ENCODE assay signal across 8 cellular contexts in the genomic region with DNA sequence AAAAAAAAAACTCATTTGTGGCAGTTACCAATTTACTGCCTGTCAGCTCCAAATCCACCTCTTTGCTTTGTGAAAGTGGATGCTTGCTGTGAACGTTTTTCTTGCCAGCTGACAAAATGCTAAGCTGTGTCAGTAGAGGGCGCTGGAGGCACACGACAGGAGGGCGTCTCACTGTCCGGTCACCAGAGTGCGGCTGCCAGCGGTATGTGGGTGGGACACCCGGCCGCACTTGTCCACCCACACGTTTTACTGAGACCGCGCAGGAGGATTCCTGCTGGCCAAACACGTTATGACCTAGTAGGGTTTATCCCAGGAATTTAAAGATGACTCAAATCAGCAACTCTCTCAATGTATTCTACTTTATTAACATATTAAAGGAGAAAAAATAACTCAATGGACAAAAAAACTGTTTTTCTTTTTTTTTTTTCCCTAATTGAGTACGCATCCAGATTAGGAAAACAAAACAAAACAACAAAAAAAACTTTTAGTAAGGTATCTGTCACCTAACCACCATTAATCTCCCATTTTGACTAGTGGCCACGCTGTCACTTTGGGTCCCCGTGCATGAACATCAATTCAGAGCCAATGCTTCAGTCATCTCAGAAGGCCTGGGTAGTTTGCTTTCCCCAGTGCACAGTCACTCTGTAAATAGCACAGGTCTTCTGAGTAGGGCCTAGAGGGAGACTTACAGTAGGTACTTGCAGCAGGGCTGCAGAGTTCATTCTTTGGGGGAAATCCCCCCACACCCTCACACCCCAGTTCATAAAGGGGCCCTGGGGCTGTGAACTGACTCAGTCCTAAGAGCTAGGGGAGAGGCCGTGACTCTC. TPM values are rescaled to one million over a fixed set of nuclear protein-coding genes. Genes with fewer than 3 reads are reported as not detected.
DNase-seq lines count a peak whose midpoint lies in the region; ATAC-seq lines count a peak whose summit lies in the region.

No MANE protein-coding gene starts in this region.

- ATAC-seq in GM19043 (IDR thresholded peaks at IDR 0.05; ENCODE audit: low read depth, unreplicated experiment): peak; percentile 81
- ATAC-seq in HG03280 (IDR thresholded peaks at IDR 0.05; ENCODE audit: unreplicated experiment): peak; percentile 79
- ATAC-seq in activated CD4-positive, alpha-beta T cell treated with anti-CD3 and anti-CD28 coated beads for 36 hours: peak; percentile 99

- H3K36me3 Mint-ChIP-seq in activated CD4-positive, alpha-beta T cell treated with anti-CD3 and anti-CD28 coated beads for 36 hours (ENCODE audit: low read depth): peaks cover 7% of the 10 kb centered on the region

- POLR2A ChIA-PET in activated CD4-positive, alpha-beta T cell treated with anti-CD3 and anti-CD28 coated beads for 36 hours (lab: Charles Lee): interaction anchor here (0.6 to 1.5 kb wide), 8 partner anchors 28 to 347 kb away, joined by 3 to 8 read pairs (median 4); a partner anchor contains a TSS

- H3K27ac Mint-ChIP-seq in activated CD4-positive, alpha-beta T cell treated with anti-CD3 and anti-CD28 coated beads for 36 hours: peak overlapping the region; percentile 86

- DNase-seq in C1 segment of cervical spinal cord (lab: John Stamatoyannopoulos, UW): peak; percentile 4 to 70 (median 58)
- peak; percentile 75 for DNase-seq in NCI-H460 (ENCODE audit: extremely low read depth, low read depth)
- DNase-seq in activated CD4-positive, alpha-beta T cell treated with anti-CD3 and anti-CD28 coated beads for 36 hours: peak; percentile 93
- DNase-seq in cerebellum (ENCODE audit: low spot score): peak; percentile 79
- peak; percentile 96 for DNase-seq in left kidney (ENCODE audit: low read depth, low spot score)
- DNase-seq in stimulated activated CD4-positive, alpha-beta T cell treated with anti-CD3 and anti-CD28 coated beads, Interleukin-4, amount 100 ng/mL, for 4 hours: peak; percentile 66 to 73

- H3K4me3 Mint-ChIP-seq in activated CD4-positive, alpha-beta T cell treated with anti-CD3 and anti-CD28 coated beads for 36 hours: peak overlapping the region; percentile 41

- H3K4me1 Mint-ChIP-seq in activated CD4-positive, alpha-beta T cell treated with anti-CD3 and anti-CD28 coated beads for 36 hours: peaks cover 25% of the 10 kb centered on the region

- H3K27me3 Mint-ChIP-seq in activated CD4-positive, alpha-beta T cell treated with anti-CD3 and anti-CD28 coated beads for 36 hours: no peaks in the 10 kb centered on the region

- CTCF ChIA-PET in activated CD4-positive, alpha-beta T cell treated with anti-CD3 and anti-CD28 coated beads for 36 hours (lab: Charles Lee): interaction anchor here (0.6 to 2.6 kb wide), 29 partner anchors 8 to 1719 kb away, joined by 3 to 28 read pairs (median 4); a partner anchor contains a TSS

- intact Hi-C loops in activated CD4-positive, alpha-beta T cell treated with anti-CD3 and anti-CD28 coated beads for 36 hours (cut with DNase I, micrococcal nuclease): loop anchor here (1.0 to 2.0 kb wide), 14 partner anchors 16 to 194 kb away; a partner anchor contains a TSS

- no peaks in the 10 kb centered on the region for H3K9me3 Mint-ChIP-seq in activated CD4-positive, alpha-beta T cell treated with anti-CD3 and anti-CD28 coated beads for 36 hours (ENCODE audit: low read depth)

RNA-seq across cellular contexts. Expression of a gene that starts 43.8 kb away (rescaled TPM):
- total RNA-seq in NCI-H460 (2014; rRNA removed; shearing (Covaris generic)): 1,951 and 2,039 TPM in 2 replicates
- 972 and 1,374 TPM in 2 replicates for polyA plus RNA-seq in NCI-H460 (2014; cell fraction: nucleus; rRNA removed)
- 1,000 to 10,000 TPM; 1,121 to 1,734 TPM for total RNA-seq in activated CD4-positive, alpha-beta T cell treated with anti-CD3 and anti-CD28 coated beads for 36 hours
- total RNA-seq in cerebellum: 379 TPM

RNA-seq across cellular contexts. Expression of a gene that starts 53.8 kb away (rescaled TPM):
- 2.4 and 3.2 TPM in 2 replicates for total RNA-seq in NCI-H460 (2014; rRNA removed; shearing (Covaris generic))
- 1.8 and 5.0 TPM in 2 replicates for polyA plus RNA-seq in NCI-H460 (2014; cell fraction: nucleus; rRNA removed)
- 1 to 10 TPM; 4.3 to 7.7 TPM for total RNA-seq in activated CD4-positive, alpha-beta T cell treated with anti-CD3 and anti-CD28 coated beads for 36 hours
- total RNA-seq in cerebellum: 15.3 TPM

Comparison
In these comparisons a context has a peak if more than half of its experiments do, and no peak if none do; other contexts are left out.
1. Peak in every context shown above with its lines: DNase-seq and ATAC-seq.